8 cellular contexts compared by ENCODE assay signal in the genomic region with DNA sequence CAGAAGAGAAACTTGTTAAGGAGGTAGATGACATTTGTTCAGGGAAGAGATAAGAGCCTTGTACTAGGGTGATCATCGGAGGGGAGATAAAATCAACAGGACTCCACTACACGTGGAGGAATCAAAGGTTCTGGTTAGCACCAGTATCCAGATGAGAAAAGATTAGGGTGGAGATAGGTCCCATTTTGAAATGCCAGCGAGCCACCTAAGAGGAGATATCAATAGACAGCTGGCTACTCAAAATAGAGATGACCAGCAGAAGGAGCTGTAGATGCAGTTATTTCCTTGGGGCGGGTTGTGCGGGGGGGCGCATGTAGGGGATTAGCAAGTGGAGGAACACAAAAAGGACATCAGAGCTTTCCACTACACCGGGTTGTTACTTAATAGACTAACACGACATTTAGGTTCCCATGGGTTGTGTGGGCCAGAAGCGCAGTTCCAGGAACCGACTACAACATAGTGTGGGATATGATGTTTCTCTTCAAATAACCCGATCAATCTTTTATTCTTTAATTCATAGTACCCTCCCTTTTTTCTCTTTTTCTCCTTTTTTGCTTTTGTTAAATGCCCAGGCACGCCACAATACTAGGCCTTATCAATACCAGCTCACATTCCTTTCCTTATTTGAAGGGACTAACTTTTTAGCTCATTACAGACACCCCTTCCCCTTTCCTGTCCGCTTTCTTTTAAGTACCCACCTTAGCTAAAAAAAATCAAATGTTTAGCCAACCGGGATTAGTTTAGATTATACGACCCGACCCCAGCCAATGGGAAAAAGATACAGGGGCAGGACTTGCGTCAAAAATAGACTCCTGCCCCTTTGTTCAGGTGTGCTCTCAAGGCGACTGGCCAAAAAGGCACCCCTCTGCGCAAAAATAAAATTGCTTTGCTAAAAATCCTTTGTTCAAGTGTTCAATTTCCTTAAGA. TPM values are rescaled to one million over a fixed set of nuclear protein-coding genes. Genes with fewer than 3 reads are reported as not detected.
DNase-seq lines count a peak whose midpoint lies in the region; ATAC-seq and TF ChIP-seq lines count a peak whose summit lies in the region.

No MANE protein-coding gene starts in this region.

- H3K4me3 ChIP-seq in astrocyte of the cerebellum (ENCODE audit: low read depth, low read length) (peak overlapping the region; percentile 79), iPS-18a (ENCODE audit: low read length) (peak overlapping the region; percentile 97), skeletal muscle tissue (ENCODE audit: low read length in 3 of 3) (peak overlapping the region; percentile 85 to 92 (median 85))

- in situ Hi-C loops in astrocyte of the cerebellum (cut with HindIII; ENCODE audit: low sequenced_read_pairs): no loop called here

- DNase-seq in AML-193 (lab: John Stamatoyannopoulos, UW) (peak; percentile 75 to 78), NOMO-1 treated with DMSO at 0.1 percent for 48 hours (lab: John Stamatoyannopoulos, UW; ENCODE audit: unreplicated experiment) (peak; percentile 57), astrocyte of the cerebellum (ENCODE audit: low read depth) (no peak)

- H3K9me3 ChIP-seq in iPS-18a (ENCODE audit: control insufficient read depth, low read depth, low read length): no peaks in the 10 kb centered on the region
- H3K9me3 ChIP-seq in skeletal muscle tissue (ENCODE audit: control insufficient read depth in 3 of 3, low read length in 3 of 3): no peaks in the 10 kb centered on the region

- H3K36me3 ChIP-seq in iPS-18a (ENCODE audit: control insufficient read depth, low read depth, low read length): no peaks in the 10 kb centered on the region
- H3K36me3 ChIP-seq in skeletal muscle tissue (ENCODE audit: control insufficient read depth in 3 of 3, insufficient read depth in 3 of 3, low read length in 3 of 3): no peaks in the 10 kb centered on the region

- TF ChIP-seq CTCF in astrocyte of the cerebellum (IDR thresholded peaks at IDR 0.05; ENCODE audit: low read depth, low read length, missing control alignments): no peak

- ATAC-seq in GM18498 (IDR thresholded peaks at IDR 0.05; ENCODE audit: unreplicated experiment) (peak; percentile 1), HG03039 (IDR thresholded peaks at IDR 0.05; ENCODE audit: unreplicated experiment) (peak; percentile 3), HG02970 (IDR thresholded peaks at IDR 0.05; ENCODE audit: low FRiP score, unreplicated experiment) (no peak)

- H3K27ac ChIP-seq in iPS-18a (ENCODE audit: low read length) (peak overlapping the region; percentile 78), skeletal muscle tissue (ENCODE audit: low read depth, low read length) (peak overlapping the region; percentile 85)

- peaks cover 12% of the 10 kb centered on the region for H3K4me1 ChIP-seq in iPS-18a (ENCODE audit: control insufficient read depth, low read depth, low read length)
- peaks cover 9 to 16% (median 12%) of the 10 kb centered on the region in 3 donors for H3K4me1 ChIP-seq in skeletal muscle tissue (ENCODE audit: control insufficient read depth in 3 of 3, insufficient read depth in 3 of 3, low read length in 3 of 3)

- H3K9ac ChIP-seq in iPS-18a (ENCODE audit: low read length) (peak overlapping the region; percentile 82), skeletal muscle tissue (ENCODE audit: low read depth in 1 of 3, low read length in 3 of 3) (peak overlapping the region; percentile 69 to 81 (median 73))

- H3K27me3 ChIP-seq in iPS-18a (ENCODE audit: control insufficient read depth, insufficient read depth, low read length): no peaks in the 10 kb centered on the region
- no peaks in the 10 kb centered on the region for H3K27me3 ChIP-seq in skeletal muscle tissue (ENCODE audit: control insufficient read depth in 3 of 3, insufficient read depth in 3 of 3, low read length in 3 of 3)

RNA-seq across cellular contexts. Expression of a gene that starts 2.0 kb away (rescaled TPM):
- 5.7 TPM for total RNA-seq in skeletal muscle tissue

RNA-seq across cellular contexts. Expression of a gene that starts 17.0 kb away (rescaled TPM):
- 14.1 TPM for total RNA-seq in skeletal muscle tissue
